8 cellular contexts compared by ENCODE assay signal in the genomic region with DNA sequence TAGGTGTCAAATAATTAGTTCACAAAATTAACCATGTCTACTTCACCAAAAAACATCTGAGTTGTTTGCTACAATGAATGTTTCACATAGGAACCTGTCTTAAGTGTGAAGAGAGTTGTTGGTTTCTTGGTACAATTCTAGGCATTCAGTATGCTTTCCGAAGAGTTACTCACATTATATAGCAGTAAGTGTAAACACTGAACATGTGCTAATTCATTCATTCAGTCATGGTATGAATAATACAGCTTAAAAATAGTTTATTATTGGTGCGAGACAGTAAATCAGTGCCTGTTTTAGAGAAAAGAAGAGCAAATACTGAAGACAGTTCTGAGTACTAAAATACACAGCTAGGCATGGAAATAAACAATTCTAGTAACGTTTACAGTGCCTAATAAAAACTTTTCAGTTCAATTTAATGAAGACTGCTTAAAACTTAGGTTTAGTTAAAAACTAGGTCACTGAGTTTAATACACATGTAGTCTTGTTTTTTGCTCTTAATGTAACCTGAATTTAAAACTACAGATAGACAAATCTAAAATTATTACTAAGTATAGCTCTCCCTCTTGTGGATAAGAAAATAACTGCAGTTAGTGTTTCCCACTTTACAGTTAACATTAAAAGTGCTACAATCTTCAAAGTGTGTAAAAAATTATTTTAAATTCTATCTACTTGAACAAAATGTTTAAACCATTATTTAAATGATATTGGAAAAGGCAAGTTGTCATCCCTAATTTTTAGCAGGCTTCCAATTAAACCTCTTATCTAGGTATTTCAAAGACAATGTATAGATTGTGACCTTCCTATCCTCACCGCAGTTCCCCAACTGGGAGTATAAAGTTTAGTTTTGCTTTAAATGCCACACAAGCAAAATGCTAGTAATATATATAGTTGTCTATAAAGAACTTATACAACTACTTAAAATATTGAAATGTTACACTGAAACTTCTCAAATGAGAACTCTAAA. TPM values are rescaled to one million over a fixed set of nuclear protein-coding genes. Genes with fewer than 3 reads are reported as not detected.
DNase-seq lines count a peak whose midpoint lies in the region; ATAC-seq and TF ChIP-seq lines count a peak whose summit lies in the region.

No MANE protein-coding gene starts in this region.

- peak; percentile 32 for TF ChIP-seq CTCF in kidney epithelial cell (IDR thresholded peaks at IDR 0.05; ENCODE audit: insufficient read depth, low read length, poor library complexity, severe bottlenecking)

- ATAC-seq in HG03045 (IDR thresholded peaks at IDR 0.05; ENCODE audit: unreplicated experiment) (no peak), HG03196 (IDR thresholded peaks at IDR 0.05; ENCODE audit: unreplicated experiment) (no peak), GM19023 (IDR thresholded peaks at IDR 0.05; ENCODE audit: unreplicated experiment) (no peak)

- H3K27me3 ChIP-seq in kidney epithelial cell (ENCODE audit: control insufficient read depth, insufficient read depth, low read length): no peaks in the 10 kb centered on the region

- peak; percentile 30 for DNase-seq in NCI-H82 (lab: John Stamatoyannopoulos, UW)
- DNase-seq in NCI-H82 treated with DMSO at 0.1 percent for 48 hours (lab: John Stamatoyannopoulos, UW; ENCODE audit: unreplicated experiment): no peak
- DNase-seq in Jurkat, Clone E6-1 (ENCODE audit: low read depth, low spot score): peak; percentile 39
- no peak for DNase-seq in activated T-helper 1 cell treated with anti-CD3 and anti-CD28 coated beads, Interleukin-12 subunit alpha, Interleukin-12 subunit beta, Interleukin-2, Interleukin-4 antibody, amounts not matched to agents 30 ng/mL and 10 ng/mL and 1 ng/mL, durations not matched to agents 14 hours and 24 hours and 36 hours (ENCODE audit: low spot score)
- no peak for DNase-seq in kidney epithelial cell (ENCODE audit: low read depth)

- intact Hi-C loops in activated T-helper 1 cell treated with anti-CD3 and anti-CD28 coated beads, Interleukin-12 subunit alpha, Interleukin-12 subunit beta, Interleukin-2, Interleukin-4 antibody, amounts not matched to agents 30 ng/mL and 10 ng/mL and 1 ng/mL, durations not matched to agents 14 hours and 24 hours and 36 hours (cut with micrococcal nuclease): loop anchor here (1.0 to 5.0 kb wide), 4 partner anchors 276 to 846 kb away; partner anchors contain the start of gene SLC4A7

- peak overlapping the region; percentile 29 for H3K27ac Mint-ChIP-seq in activated T-helper 1 cell treated with anti-CD3 and anti-CD28 coated beads, Interleukin-12 subunit alpha, Interleukin-12 subunit beta, Interleukin-2, Interleukin-4 antibody, amounts not matched to agents 30 ng/mL and 10 ng/mL and 1 ng/mL, durations not matched to agents 14 hours and 24 hours and 36 hours

- peaks cover 44% of the 10 kb centered on the region for H3K4me1 Mint-ChIP-seq in activated T-helper 1 cell treated with anti-CD3 and anti-CD28 coated beads, Interleukin-12 subunit alpha, Interleukin-12 subunit beta, Interleukin-2, Interleukin-4 antibody, amounts not matched to agents 30 ng/mL and 10 ng/mL and 1 ng/mL, durations not matched to agents 14 hours and 24 hours and 36 hours (ENCODE audit: low read depth)

- no peak overlapping the region for H3K4me3 Mint-ChIP-seq in activated T-helper 1 cell treated with anti-CD3 and anti-CD28 coated beads, Interleukin-12 subunit alpha, Interleukin-12 subunit beta, Interleukin-2, Interleukin-4 antibody, amounts not matched to agents 30 ng/mL and 10 ng/mL and 1 ng/mL, durations not matched to agents 14 hours and 24 hours and 36 hours

- peaks cover 23% of the 10 kb centered on the region for H3K36me3 Mint-ChIP-seq in activated T-helper 1 cell treated with anti-CD3 and anti-CD28 coated beads, Interleukin-12 subunit alpha, Interleukin-12 subunit beta, Interleukin-2, Interleukin-4 antibody, amounts not matched to agents 30 ng/mL and 10 ng/mL and 1 ng/mL, durations not matched to agents 14 hours and 24 hours and 36 hours (ENCODE audit: low read depth)

- peaks cover 1% of the 10 kb centered on the region for H3K27me3 Mint-ChIP-seq in activated T-helper 1 cell treated with anti-CD3 and anti-CD28 coated beads, Interleukin-12 subunit alpha, Interleukin-12 subunit beta, Interleukin-2, Interleukin-4 antibody, amounts not matched to agents 30 ng/mL and 10 ng/mL and 1 ng/mL, durations not matched to agents 14 hours and 24 hours and 36 hours (ENCODE audit: insufficient read depth)

- no peak overlapping the region for H3K4me3 ChIP-seq in Jurkat, Clone E6-1 (ENCODE audit: low read length)
- H3K4me3 ChIP-seq in kidney epithelial cell (ENCODE audit: low read depth, low read length): no peak overlapping the region

- H3K9me3 Mint-ChIP-seq in activated T-helper 1 cell treated with anti-CD3 and anti-CD28 coated beads, Interleukin-12 subunit alpha, Interleukin-12 subunit beta, Interleukin-2, Interleukin-4 antibody, amounts not matched to agents 30 ng/mL and 10 ng/mL and 1 ng/mL, durations not matched to agents 14 hours and 24 hours and 36 hours: no peaks in the 10 kb centered on the region

- no peaks in the 10 kb centered on the region for H3K36me3 ChIP-seq in kidney epithelial cell (ENCODE audit: control insufficient read depth, insufficient read depth, low read length)

RNA-seq across cellular contexts. Expression of gene ZCWPW2, which starts 20.1 kb away (rescaled TPM):
- 0.85 TPM for polyA plus RNA-seq in Jurkat, Clone E6-1 (2012; ENCODE audit: insufficient read depth, insufficient read length)
- 0.24 TPM in 1 of 2 replicates, not detected in the other for total RNA-seq in activated T-helper 1 cell treated with anti-CD3 and anti-CD28 coated beads, Interleukin-12 subunit alpha, Interleukin-12 subunit beta, Interleukin-2, Interleukin-4 antibody, amounts not matched to agents 30 ng/mL and 10 ng/mL and 1 ng/mL, durations not matched to agents 14 hours and 24 hours and 36 hours
- 0.13 TPM in 1 of 2 replicates, not detected in the other for total RNA-seq in kidney epithelial cell

RNA-seq across cellular contexts. Expression of gene AZI2, which starts 20.2 kb away (rescaled TPM):
- polyA plus RNA-seq in Jurkat, Clone E6-1 (2012; ENCODE audit: insufficient read depth, insufficient read length): 63.3 TPM
- 43.7 and 44.8 TPM in 2 replicates for total RNA-seq in activated T-helper 1 cell treated with anti-CD3 and anti-CD28 coated beads, Interleukin-12 subunit alpha, Interleukin-12 subunit beta, Interleukin-2, Interleukin-4 antibody, amounts not matched to agents 30 ng/mL and 10 ng/mL and 1 ng/mL, durations not matched to agents 14 hours and 24 hours and 36 hours
- total RNA-seq in kidney epithelial cell: 40.4 and 57.1 TPM in 2 replicates

Comparison
In these comparisons a context has a peak if more than half of its experiments do, and no peak if none do; other contexts are left out.
1. DNase-seq: peak in NCI-H82 (single experiment) and Jurkat, Clone E6-1 (single experiment); none in NCI-H82 treated with DMSO at 0.1 percent for 48 hours (single experiment), activated T-helper 1 cell treated with anti-CD3 and anti-CD28 coated beads, Interleukin-12 subunit alpha, Interleukin-12 subunit beta, Interleukin-2, Interleukin-4 antibody, amounts not matched to agents 30 ng/mL and 10 ng/mL and 1 ng/mL, durations not matched to agents 14 hours and 24 hours and 36 hours (single experiment) and kidney epithelial cell (single experiment).